23 cellular contexts compared by ENCODE assay signal in genomic region chr9:99003308-99003707, GRCh38. TPM values are rescaled to one million over a fixed set of nuclear protein-coding genes. Genes with fewer than 3 reads are reported as not detected.
"Had no signal": no experiment of that assay in that cellular context is flagged by ENCODE, and none has a peak within 500 bp of the region (broad histone marks: within the 10 kb centered on the region; RNA-seq: fewer than 3 reads in every experiment).

No MANE protein-coding gene starts in this region.

- H3K27ac ChIP-seq: esophagus squamous epithelium, gastrocnemius medialis, lower lobe of right lung, neutrophil, ovary, prostate gland, SK-N-MC, tibial nerve, uterus, VCaP had no signal

- H3K36me3 Mint-ChIP-seq: activated naive CD4-positive, alpha-beta T cell treated with anti-CD3 and anti-CD28 coated beads, Interleukin-2, amount 50 U/mL, for 24 hours had no signal

- ATAC-seq: effector memory CD8-positive, alpha-beta T cell; gastrocnemius medialis; left cardiac atrium; lower lobe of right lung; naive thymus-derived CD4-positive, alpha-beta T cell had no signal

- H3K27ac Mint-ChIP-seq: activated CD4-positive, alpha-beta T cell treated with anti-CD3 and anti-CD28 coated beads, Interleukin-2, amount 10 ng/mL, durations not matched to agents 7 days and 5 days; brain; stimulated activated naive CD8-positive, alpha-beta T cell treated with anti-CD3 and anti-CD28 coated beads, Interleukin-15, Interleukin-2, amounts not matched to agents 100 ng/mL and 50 ng/mL, for 24 hours had no signal

- H3K4me1 ChIP-seq: prostate gland had no signal

- H3K9me3 Mint-ChIP-seq: activated CD4-positive, alpha-beta T cell treated with anti-CD3 and anti-CD28 coated beads, Interleukin-2, amount 10 ng/mL, durations not matched to agents 7 days and 5 days; activated naive CD4-positive, alpha-beta T cell treated with anti-CD3 and anti-CD28 coated beads, Interleukin-2, amount 50 U/mL, for 24 hours; effector memory CD8-positive, alpha-beta T cell; stimulated activated naive CD8-positive, alpha-beta T cell treated with anti-CD3 and anti-CD28 coated beads, Interleukin-15, Interleukin-2, amounts not matched to agents 100 ng/mL and 50 ng/mL, for 24 hours had no signal

- H3K36me3 ChIP-seq: gastrocnemius medialis, lower lobe of right lung, neutrophil, ovary, prostate gland, uterus had no signal

- H3K4me3 Mint-ChIP-seq: activated CD4-positive, alpha-beta T cell treated with anti-CD3 and anti-CD28 coated beads, Interleukin-2, amount 10 ng/mL, durations not matched to agents 7 days and 5 days; activated naive CD4-positive, alpha-beta T cell treated with anti-CD3 and anti-CD28 coated beads, Interleukin-2, amount 50 U/mL, for 24 hours; brain; effector memory CD8-positive, alpha-beta T cell; naive thymus-derived CD4-positive, alpha-beta T cell; stimulated activated naive CD8-positive, alpha-beta T cell treated with anti-CD3 and anti-CD28 coated beads, Interleukin-15, Interleukin-2, amounts not matched to agents 100 ng/mL and 50 ng/mL, for 24 hours had no signal

- H3K9me3 ChIP-seq: esophagus squamous epithelium, gastrocnemius medialis, lower lobe of right lung, neutrophil, ovary, prostate gland, tibial nerve, uterus had no signal

- H3K27me3 ChIP-seq: gastrocnemius medialis, ovary, tibial nerve, uterus had no signal

- DNase-seq: activated CD4-positive, alpha-beta T cell treated with anti-CD3 and anti-CD28 coated beads, Interleukin-2, amount 10 ng/mL, durations not matched to agents 7 days and 5 days; activated CD4-positive, CD25-positive, alpha-beta regulatory T cell treated with anti-CD3 and anti-CD28 coated beads, Interleukin-2, amount 50 U/mL, for 72 hours; activated gamma-delta T cell treated with Interleukin-2 at 50 U/mL for 16 hours; aorta; caudate nucleus; effector memory CD8-positive, alpha-beta T cell; esophagus squamous epithelium; gastrocnemius medialis; left cardiac atrium; lower lobe of right lung; stimulated activated CD4-positive, alpha-beta T cell treated with anti-CD3 and anti-CD28 coated beads, Interleukin-4, amount 100 ng/mL, for 24 hours; SW 1271; uterus had no signal

- H3K4me3 ChIP-seq: esophagus squamous epithelium, gastrocnemius medialis, lower lobe of right lung, ovary, prostate gland, SK-N-MC, tibial nerve, uterus had no signal

- H3K27me3 Mint-ChIP-seq: activated naive CD4-positive, alpha-beta T cell treated with anti-CD3 and anti-CD28 coated beads, Interleukin-2, amount 50 U/mL, for 24 hours had no signal

RNA-seq across cellular contexts. Expression of gene COL15A1, which starts 59.6 kb away (rescaled TPM):
- polyA plus RNA-seq: naive thymus-derived CD4-positive, alpha-beta T cell had no signal
